In the genomic region with DNA sequence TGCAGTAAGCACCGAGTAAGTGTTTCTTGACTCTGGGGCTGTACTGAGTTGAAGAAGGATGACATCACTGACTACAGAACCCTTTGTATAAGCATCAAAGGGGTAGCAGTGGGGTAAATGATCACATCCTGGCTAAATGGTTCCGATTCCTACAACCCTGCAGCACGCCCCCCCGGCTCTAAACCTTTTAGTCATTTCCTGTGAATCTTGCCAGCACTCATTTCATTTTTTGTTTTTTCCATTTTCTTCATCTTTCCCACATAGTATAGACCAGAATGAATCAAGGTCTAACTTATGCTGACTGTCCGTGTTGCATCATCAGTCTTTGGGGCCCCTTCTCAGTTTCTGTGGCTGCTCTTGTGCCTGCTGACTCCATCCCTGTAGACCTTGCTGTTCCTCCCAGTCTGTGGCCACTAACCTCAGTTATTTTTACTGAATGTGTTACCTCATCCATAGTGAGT, we compare ENCODE assay signal across 9 cellular contexts.
DNase-seq lines count a peak whose midpoint lies in the region; ATAC-seq, FAIRE-seq and TF ChIP-seq lines count a peak whose summit lies in the region.
"Had no signal": no experiment of that assay in that cellular context is flagged by ENCODE, and none has a peak within 500 bp of the region (broad histone marks: within the 10 kb centered on the region; RNA-seq: fewer than 3 reads in every experiment).

No MANE protein-coding gene starts in this region.

- no peaks in the 10 kb centered on the region for H3K27me3 ChIP-seq in WERI-Rb-1 (ENCODE audit: insufficient read depth, low read depth, severe bottlenecking)
- H3K27me3 ChIP-seq: heart left ventricle had no signal

- H3K9me3 ChIP-seq in WERI-Rb-1 (ENCODE audit: severe bottlenecking) = no peaks in the 10 kb centered on the region
- H3K9me3 ChIP-seq: heart left ventricle had no signal

- H3K27ac ChIP-seq in WERI-Rb-1 = no peak overlapping the region

- DNase-seq in GM13977 (ENCODE audit: low spot score) = peak; percentile 12
- peak; percentile 1 for DNase-seq in T-helper 9 cell
- peak; percentile 89 to 99 for DNase-seq in cardiac fibroblast (ENCODE audit: low read depth in 2 of 2)
- DNase-seq in stimulated activated CD4-positive, alpha-beta T cell treated with anti-CD3 and anti-CD28 coated beads, Interleukin-1b, Interleukin-23, amount 100 ng/mL, for 4 hours (ENCODE audit: low read depth in 2 of 2) = peak; percentile 51 to 53
- no peak for DNase-seq in GM19240 (ENCODE audit: insufficient read length, low spot score)
- no peak for DNase-seq in WERI-Rb-1
- DNase-seq in D721Med (ENCODE audit: insufficient read length, low spot score) = no peak

- in situ Hi-C loops in GM13977 (cut with MboI; ENCODE audit: low pct_unique_long_range_greater_than_20kb, low sequenced_read_pairs, unreplicated experiment) = no loop called here

- no peak for ATAC-seq in GM21367 (IDR thresholded peaks at IDR 0.05; ENCODE audit: unreplicated experiment)

- FAIRE-seq in D721Med (lab: Jason Lieb, UNC) = no peak

- TF ChIP-seq CTCF in GM13977 (IDR thresholded peaks at IDR 0.05; ENCODE audit: extremely low read depth, insufficient read depth, missing control alignments) = no peak
- no peak for TF ChIP-seq CTCF in cardiac fibroblast (IDR thresholded peaks at IDR 0.05; ENCODE audit: low read depth, low read length)
- no peak for TF ChIP-seq CTCF in WERI-Rb-1 (IDR thresholded peaks at IDR 0.05; ENCODE audit: low read depth, low read length)
- TF ChIP-seq CTCF in D721Med (IDR thresholded peaks at IDR 0.05; ENCODE audit: insufficient read depth, missing control alignments) = no peak

- H3K4me3 ChIP-seq in cardiac fibroblast (replicated peaks in 1 of 2; ENCODE audit: low read depth in 2 of 2, low read length in 2 of 2) = no peak overlapping the region
- H3K4me3 ChIP-seq in WERI-Rb-1 (ENCODE audit: low read depth, low read length) = no peak overlapping the region
- H3K4me3 ChIP-seq: heart left ventricle had no signal

- no peaks in the 10 kb centered on the region for H3K36me3 ChIP-seq in WERI-Rb-1
- H3K36me3 ChIP-seq: heart left ventricle had no signal

Comparison
In these comparisons a context has a peak if more than half of its experiments do, and no peak if none do; other contexts are left out.
1. DNase-seq: peak in GM13977 (single experiment), T-helper 9 cell (single experiment), cardiac fibroblast (2 of 2) and stimulated activated CD4-positive, alpha-beta T cell treated with anti-CD3 and anti-CD28 coated beads, Interleukin-1b, Interleukin-23, amount 100 ng/mL, for 4 hours (2 of 2); none in GM19240 (single experiment), WERI-Rb-1 (single experiment) and D721Med (single experiment).